In the genomic region with DNA sequence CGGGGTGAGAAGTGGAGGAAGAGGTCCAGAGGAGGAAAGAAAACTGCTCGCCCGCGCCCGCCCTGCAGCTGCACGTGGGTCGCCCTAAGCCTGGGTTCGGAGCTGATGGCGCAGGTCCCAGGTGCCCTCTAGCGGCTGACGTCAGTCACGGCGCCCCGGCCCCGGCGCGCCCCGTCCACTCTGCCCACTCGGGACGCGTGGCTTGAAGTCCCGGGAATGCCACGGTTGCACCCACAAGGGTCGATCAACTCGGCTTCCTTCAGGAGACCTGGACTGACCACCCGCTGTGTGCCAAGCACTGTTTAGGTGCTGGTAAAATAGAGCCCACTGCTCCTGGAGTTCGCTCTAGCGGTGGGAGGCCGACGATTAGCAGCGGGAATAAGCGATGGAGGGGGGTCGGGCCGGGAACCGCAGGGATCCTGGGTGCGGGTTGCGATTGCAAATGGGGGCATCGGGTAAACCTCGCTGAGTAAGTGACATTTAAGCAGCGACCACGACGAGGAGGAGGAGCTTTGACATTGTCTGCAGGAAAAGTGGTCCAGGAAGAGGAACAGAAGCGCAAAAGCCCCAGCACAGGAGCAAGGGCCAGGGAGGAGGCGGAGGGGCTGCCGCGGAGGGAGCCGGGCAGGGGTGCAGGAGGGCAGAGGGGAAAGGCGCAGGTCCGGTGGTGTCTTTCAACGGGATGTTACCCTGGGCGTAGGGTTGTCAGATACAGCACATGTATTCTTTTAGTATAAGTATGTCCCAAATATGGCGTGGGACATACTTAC, we compare ENCODE assay signal across 8 cellular contexts. TPM values are rescaled to one million over a fixed set of nuclear protein-coding genes. Genes with fewer than 3 reads are reported as not detected.
DNase-seq lines count a peak whose midpoint lies in the region; ATAC-seq and TF ChIP-seq lines count a peak whose summit lies in the region.

No MANE protein-coding gene starts in this region.

- H3K23ac ChIP-seq in mesendoderm (ENCODE audit: low read length): no peak overlapping the region

- no peaks in the 10 kb centered on the region for H3K27me3 ChIP-seq in mesendoderm (ENCODE audit: insufficient read depth, low read length, poor library complexity)

- H2BK5ac ChIP-seq in mesendoderm (ENCODE audit: low read length): no peak overlapping the region

- no peak overlapping the region for H2AK5ac ChIP-seq in mesendoderm (ENCODE audit: low read length)

- H3K4ac ChIP-seq in mesendoderm (ENCODE audit: low read depth, low read length): no peak overlapping the region

- DNase-seq in Ammon's horn (ENCODE audit: low spot score): peak; percentile 94
- peak; percentile 79 for DNase-seq in NCI-H526 treated with DMSO at 0.1 percent for 48 hours (lab: John Stamatoyannopoulos, UW)
- peak; percentile 86 for DNase-seq in activated CD8-positive, alpha-beta T cell treated with anti-CD3 and anti-CD28 coated beads for 36 hours
- DNase-seq in effector memory CD8-positive, alpha-beta T cell: peak; percentile 73 to 80 (median 79)
- peak; percentile 80 for DNase-seq in mesendoderm
- peak; percentile 71 for DNase-seq in stimulated activated CD8-positive, alpha-beta memory T cell treated with anti-CD3 and anti-CD28 coated beads, Interleukin-12 subunit alpha, Interleukin-12 subunit beta, amount 100 ng/mL, for 1 hour (ENCODE audit: low read depth)

- no peaks in the 10 kb centered on the region for H3K36me3 Mint-ChIP-seq in activated CD8-positive, alpha-beta T cell treated with anti-CD3 and anti-CD28 coated beads for 36 hours (ENCODE audit: low read depth)
- H3K36me3 Mint-ChIP-seq in effector memory CD8-positive, alpha-beta T cell (ENCODE audit: insufficient read depth): peaks cover 39% of the 10 kb centered on the region

- H3K56ac ChIP-seq in mesendoderm (ENCODE audit: low read length): peak overlapping the region; percentile 73

- ATAC-seq in GM19025 (IDR thresholded peaks at IDR 0.05; ENCODE audit: low read depth, unreplicated experiment) (peak; percentile 51), HG03354 (IDR thresholded peaks at IDR 0.05; ENCODE audit: poor library complexity, severe bottlenecking, unreplicated experiment) (peak; percentile 49)
- ATAC-seq in activated CD8-positive, alpha-beta T cell treated with anti-CD3 and anti-CD28 coated beads for 36 hours: peak; percentile 66
- ATAC-seq in effector memory CD8-positive, alpha-beta T cell (replicated peaks): peak; percentile 72

- no peaks in the 10 kb centered on the region for H3K36me3 ChIP-seq in mesendoderm (ENCODE audit: control insufficient read depth, insufficient read depth, low read length)

- peak overlapping the region; percentile 83 for H3K27ac Mint-ChIP-seq in activated CD8-positive, alpha-beta T cell treated with anti-CD3 and anti-CD28 coated beads for 36 hours
- H3K27ac Mint-ChIP-seq in effector memory CD8-positive, alpha-beta T cell: peak overlapping the region; percentile 82 to 90

- H3K4me1 Mint-ChIP-seq in activated CD8-positive, alpha-beta T cell treated with anti-CD3 and anti-CD28 coated beads for 36 hours (ENCODE audit: low read depth): peaks cover 33% of the 10 kb centered on the region
- peaks cover 30 to 41% of the 10 kb centered on the region in 2 donors for H3K4me1 Mint-ChIP-seq in effector memory CD8-positive, alpha-beta T cell (ENCODE audit: low read depth in 2 of 2)

- H4K5ac ChIP-seq in mesendoderm (ENCODE audit: low read length): no peak overlapping the region

- peak; percentile 98 for TF ChIP-seq CTCF in activated CD8-positive, alpha-beta T cell treated with anti-CD3 and anti-CD28 coated beads for 36 hours (IDR thresholded peaks at IDR 0.05)

- peak overlapping the region; percentile 33 for H3K4me3 ChIP-seq in mesendoderm (ENCODE audit: low read length)

- peak overlapping the region; percentile 86 for H3K4me2 ChIP-seq in mesendoderm (ENCODE audit: low read length)

- no peak overlapping the region for H4K8ac ChIP-seq in mesendoderm (ENCODE audit: low read depth, low read length)

- no peak overlapping the region for H2BK15ac ChIP-seq in mesendoderm (replicated peaks; ENCODE audit: low read depth)

- CTCF ChIA-PET in activated CD8-positive, alpha-beta T cell treated with anti-CD3 and anti-CD28 coated beads for 36 hours (lab: Charles Lee): interaction anchor here (0.6 to 3.8 kb wide), 37 partner anchors 10 to 435 kb away, joined by 3 to 39 read pairs (median 4); a partner anchor contains a TSS

- WGBS in mesendoderm (ENCODE audit: extremely low coverage, insufficient coverage, low lambda C conversion rate): no CpG with 5 or more reads among the region's 52 CpGs

- no peaks in the 10 kb centered on the region for H3K9me3 Mint-ChIP-seq in activated CD8-positive, alpha-beta T cell treated with anti-CD3 and anti-CD28 coated beads for 36 hours
- peaks cover 0 to 4% of the 10 kb centered on the region in 2 donors for H3K9me3 Mint-ChIP-seq in effector memory CD8-positive, alpha-beta T cell

- H3K9ac ChIP-seq in mesendoderm (ENCODE audit: low read length): peak overlapping the region; percentile 60

- H2BK120ac ChIP-seq in mesendoderm (ENCODE audit: low read depth, low read length): no peak overlapping the region

- no peaks in the 10 kb centered on the region for H3K4me1 ChIP-seq in mesendoderm (ENCODE audit: control insufficient read depth, low read depth, low read length)

- no peak overlapping the region for H3K18ac ChIP-seq in mesendoderm (ENCODE audit: low read length)

- no peaks in the 10 kb centered on the region for H3K27me3 Mint-ChIP-seq in activated CD8-positive, alpha-beta T cell treated with anti-CD3 and anti-CD28 coated beads for 36 hours
- no peaks in the 10 kb centered on the region for H3K27me3 Mint-ChIP-seq in effector memory CD8-positive, alpha-beta T cell

- no peak overlapping the region for H3K27ac ChIP-seq in mesendoderm (ENCODE audit: low read depth, low read length)

- no peaks in the 10 kb centered on the region for H3K79me1 ChIP-seq in mesendoderm (ENCODE audit: low read length)

- POLR2A ChIA-PET in activated CD8-positive, alpha-beta T cell treated with anti-CD3 and anti-CD28 coated beads for 36 hours (lab: Charles Lee): interaction anchor here (0.7 to 2.0 kb wide), 7 partner anchors 9 to 229 kb away, joined by 3 to 10 read pairs (median 4); a partner anchor contains a TSS

- no peaks in the 10 kb centered on the region for H3K79me2 ChIP-seq in mesendoderm (ENCODE audit: control insufficient read depth, insufficient read depth, low read length)

- intact Hi-C loops in activated CD8-positive, alpha-beta T cell treated with anti-CD3 and anti-CD28 coated beads for 36 hours (cut with micrococcal nuclease): loop anchor here (2.0 kb wide), 1 partner anchor 80 kb away; no protein-coding TSS in a partner anchor

- peak overlapping the region; percentile 72 for H3K4me3 Mint-ChIP-seq in activated CD8-positive, alpha-beta T cell treated with anti-CD3 and anti-CD28 coated beads for 36 hours
- peak overlapping the region; percentile 86 to 94 for H3K4me3 Mint-ChIP-seq in effector memory CD8-positive, alpha-beta T cell

RNA-seq across cellular contexts. Expression of a gene that starts 5.1 kb away (rescaled TPM):
- 10 to 100 TPM; 16.7 to 18.6 TPM for total RNA-seq in activated CD8-positive, alpha-beta T cell treated with anti-CD3 and anti-CD28 coated beads for 36 hours
- polyA plus RNA-seq in mesendoderm (2013, experiment 1 of 2): 5.3 TPM
- 5.9 TPM for polyA plus RNA-seq in mesendoderm (2013, experiment 2 of 2)

RNA-seq across cellular contexts. Expression of a gene that starts 9.5 kb away (rescaled TPM):
- total RNA-seq in activated CD8-positive, alpha-beta T cell treated with anti-CD3 and anti-CD28 coated beads for 36 hours: 1 to 10 TPM; 6.2 to 6.6 TPM
- polyA plus RNA-seq in mesendoderm (2013, experiment 1 of 2): 3.2 TPM
- polyA plus RNA-seq in mesendoderm (2013, experiment 2 of 2): 2.7 TPM

RNA-seq across cellular contexts. Expression of a gene that starts 48.3 kb away (rescaled TPM):
- 10 to 100 TPM; 47.8 to 52.2 TPM for total RNA-seq in activated CD8-positive, alpha-beta T cell treated with anti-CD3 and anti-CD28 coated beads for 36 hours
- 35.2 TPM for polyA plus RNA-seq in mesendoderm (2013, experiment 1 of 2)
- 34.8 TPM for polyA plus RNA-seq in mesendoderm (2013, experiment 2 of 2)

RNA-seq across cellular contexts. Expression of a gene that starts 48.3 kb away (rescaled TPM):
- 1 to 10 TPM; 4.7 to 5.0 TPM for total RNA-seq in activated CD8-positive, alpha-beta T cell treated with anti-CD3 and anti-CD28 coated beads for 36 hours
- 4.2 TPM for polyA plus RNA-seq in mesendoderm (2013, experiment 1 of 2)
- polyA plus RNA-seq in mesendoderm (2013, experiment 2 of 2): 4.9 TPM
